In genomic region chr6:160393966-160394653, GRCh38 we compare ENCODE assay signal across 1 cellular context.
A peak's percentile ranks its signal among the peaks of the same experiment; 100 is the strongest.
TF ChIP-seq lines count a peak whose summit lies in the region.

No MANE protein-coding gene starts in this region.

TF ChIP-seq in A549, 52 proteins besides CTCF, POLR2A, EP300 and RAD21 (continued from another document):
- no peak for TF ChIP-seq USF2 (IDR thresholded peaks at IDR 0.05)
- peak; percentile 51 for TF ChIP-seq GATA3 (IDR thresholded peaks at IDR 0.05; ENCODE audit: borderline replicate concordance)
- TF ChIP-seq FOSL2 (IDR thresholded peaks at IDR 0.05) = no peak
- TF ChIP-seq FOSL2 (CRISPR knock-in tag; IDR thresholded peaks at IDR 0.05) = peak; percentile 53
- TF ChIP-seq HOXB13 (CRISPR knock-in tag; IDR thresholded peaks at IDR 0.05; ENCODE audit: low read depth) = no peak
- TF ChIP-seq HOXA7 (CRISPR knock-in tag; IDR thresholded peaks at IDR 0.05) = 0 out of 2 replicates have a peak, but pooled peaks have one; percentile 18
- TF ChIP-seq, protein P1, sequence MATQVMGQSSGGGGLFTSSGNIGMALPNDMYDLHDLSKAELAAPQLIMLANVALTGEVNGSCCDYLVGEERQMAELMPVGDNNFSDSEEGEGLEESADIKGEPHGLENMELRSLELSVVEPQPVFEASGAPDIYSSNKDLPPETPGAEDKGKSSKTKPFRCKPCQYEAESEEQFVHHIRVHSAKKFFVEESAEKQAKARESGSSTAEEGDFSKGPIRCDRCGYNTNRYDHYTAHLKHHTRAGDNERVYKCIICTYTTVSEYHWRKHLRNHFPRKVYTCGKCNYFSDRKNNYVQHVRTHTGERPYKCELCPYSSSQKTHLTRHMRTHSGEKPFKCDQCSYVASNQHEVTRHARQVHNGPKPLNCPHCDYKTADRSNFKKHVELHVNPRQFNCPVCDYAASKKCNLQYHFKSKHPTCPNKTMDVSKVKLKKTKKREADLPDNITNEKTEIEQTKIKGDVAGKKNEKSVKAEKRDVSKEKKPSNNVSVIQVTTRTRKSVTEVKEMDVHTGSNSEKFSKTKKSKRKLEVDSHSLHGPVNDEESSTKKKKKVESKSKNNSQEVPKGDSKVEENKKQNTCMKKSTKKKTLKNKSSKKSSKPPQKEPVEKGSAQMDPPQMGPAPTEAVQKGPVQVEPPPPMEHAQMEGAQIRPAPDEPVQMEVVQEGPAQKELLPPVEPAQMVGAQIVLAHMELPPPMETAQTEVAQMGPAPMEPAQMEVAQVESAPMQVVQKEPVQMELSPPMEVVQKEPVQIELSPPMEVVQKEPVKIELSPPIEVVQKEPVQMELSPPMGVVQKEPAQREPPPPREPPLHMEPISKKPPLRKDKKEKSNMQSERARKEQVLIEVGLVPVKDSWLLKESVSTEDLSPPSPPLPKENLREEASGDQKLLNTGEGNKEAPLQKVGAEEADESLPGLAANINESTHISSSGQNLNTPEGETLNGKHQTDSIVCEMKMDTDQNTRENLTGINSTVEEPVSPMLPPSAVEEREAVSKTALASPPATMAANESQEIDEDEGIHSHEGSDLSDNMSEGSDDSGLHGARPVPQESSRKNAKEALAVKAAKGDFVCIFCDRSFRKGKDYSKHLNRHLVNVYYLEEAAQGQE (IDR thresholded peaks at IDR 0.05) = no peak
- no peak for TF ChIP-seq ESRRA (IDR thresholded peaks at IDR 0.05; ENCODE audit: borderline replicate concordance, low read length)
- TF ChIP-seq KDM1A (IDR thresholded peaks at IDR 0.05; ENCODE audit: low read depth) = no peak
- no peak for TF ChIP-seq FOXS1 (CRISPR knock-in tag; IDR thresholded peaks at IDR 0.05)
- TF ChIP-seq BCL3 (IDR thresholded peaks at IDR 0.05) = no peak; the same call in 2 of the 3 replicates
- 0 out of 2 replicates have a peak, but pooled peaks have one; percentile 16 for TF ChIP-seq HES2 (IDR thresholded peaks at IDR 0.05)
- no peak for TF ChIP-seq MAZ (IDR thresholded peaks at IDR 0.05; ENCODE audit: borderline replicate concordance, low read depth, low read length)
- TF ChIP-seq NFE2L2 (conservative IDR thresholded peaks at IDR 0.05; ENCODE audit: low read length) = no peak
- no peak for TF ChIP-seq PHF8 (IDR thresholded peaks at IDR 0.05; ENCODE audit: borderline replicate concordance, low read depth)
